ENCODE assay signal across 11 cellular contexts in genomic region chr6:44028767-44029166, GRCh38.
DNase-seq lines count a peak whose midpoint lies in the region; ATAC-seq and TF ChIP-seq lines count a peak whose summit lies in the region.
"Had no signal": no experiment of that assay in that cellular context is flagged by ENCODE, and none has a peak within 500 bp of the region (broad histone marks: within the 10 kb centered on the region; RNA-seq: fewer than 3 reads in every experiment).

No MANE protein-coding gene starts in this region.

- no peaks in the 10 kb centered on the region for H3K36me3 ChIP-seq in left ventricle myocardium inferior

- no peaks in the 10 kb centered on the region for H3K9me3 ChIP-seq in left ventricle myocardium inferior (replicated peaks)

- H3K9me3 Mint-ChIP-seq in WTC11 (no peaks in the 10 kb centered on the region), mesothelial cell of epicardium (no peaks in the 10 kb centered on the region)
- H3K9me3 Mint-ChIP-seq: activated naive CD8-positive, alpha-beta T cell treated with anti-CD3 and anti-CD28 coated beads, Interleukin-2, amount 10 ng/mL, durations not matched to agents 7 days and 5 days; nephron progenitor cell had no signal

- no peaks in the 10 kb centered on the region for H3K4me1 Mint-ChIP-seq in WTC11
- peaks cover 31% of the 10 kb centered on the region for H3K4me1 Mint-ChIP-seq in mesothelial cell of epicardium

- POLR2A ChIA-PET in WTC11 (lab: Charles Lee): no interaction called here

- intact Hi-C loops in Right ventricle myocardium inferior (cut with DNase I): no loop called here
- intact Hi-C loops in left ventricle myocardium inferior (cut with micrococcal nuclease): no loop called here
- intact Hi-C loops in cardiac septum (cut with DNase I): no loop called here

- H3K4me3 Mint-ChIP-seq in WTC11: no peak overlapping the region
- no peak overlapping the region for H3K4me3 Mint-ChIP-seq in mesothelial cell of epicardium
- H3K4me3 Mint-ChIP-seq: activated naive CD8-positive, alpha-beta T cell treated with anti-CD3 and anti-CD28 coated beads, Interleukin-2, amount 10 ng/mL, durations not matched to agents 7 days and 5 days; nephron progenitor cell had no signal

- H3K4me3 ChIP-seq in left ventricle myocardium inferior (no peak overlapping the region), WI38 (ENCODE audit: low read depth, low read length) (no peak overlapping the region)

- DNase-seq in Right ventricle myocardium inferior (ENCODE audit: missing footprints): no peak
- no peak for DNase-seq in left ventricle myocardium inferior
- peak; percentile 63 for DNase-seq in cardiac septum (ENCODE audit: low spot score)
- DNase-seq in WTC11 (ENCODE audit: low spot score): no peak
- DNase-seq in mesothelial cell of epicardium (ENCODE audit: low spot score in 2 of 2, unreplicated experiment in 2 of 2): no peak
- DNase-seq: activated naive CD8-positive, alpha-beta T cell treated with anti-CD3 and anti-CD28 coated beads, Interleukin-2, amount 10 ng/mL, durations not matched to agents 7 days and 5 days; AML-193; nephron progenitor cell had no signal

- CTCF ChIA-PET in WTC11 (lab: Charles Lee): interaction anchor here (1.6 to 2.1 kb wide), 3 partner anchors 20 to 46 kb away, joined by 3 to 10 read pairs (median 8); no protein-coding TSS in a partner anchor

- no peak overlapping the region for H3K27ac ChIP-seq in left ventricle myocardium inferior (replicated peaks)

- no peak overlapping the region for H3K27ac Mint-ChIP-seq in WTC11
- no peak overlapping the region for H3K27ac Mint-ChIP-seq in mesothelial cell of epicardium
- H3K27ac Mint-ChIP-seq: activated naive CD8-positive, alpha-beta T cell treated with anti-CD3 and anti-CD28 coated beads, Interleukin-2, amount 10 ng/mL, durations not matched to agents 7 days and 5 days; nephron progenitor cell had no signal

- no peaks in the 10 kb centered on the region for H3K27me3 ChIP-seq in left ventricle myocardium inferior (ENCODE audit: low read depth)

- peak; percentile 38 for ATAC-seq in Right ventricle myocardium inferior
- ATAC-seq in HG02759 (IDR thresholded peaks at IDR 0.05; ENCODE audit: unreplicated experiment): no peak
- ATAC-seq in HG03039 (IDR thresholded peaks at IDR 0.05; ENCODE audit: unreplicated experiment): no peak
- no peak for ATAC-seq in WTC11

- peaks cover 12% of the 10 kb centered on the region for H3K4me1 ChIP-seq in left ventricle myocardium inferior

- TF ChIP-seq CTCF in left ventricle myocardium inferior (IDR thresholded peaks at IDR 0.05; ENCODE audit: borderline replicate concordance) (no peak), WI38 (IDR thresholded peaks at IDR 0.05; ENCODE audit: low read depth, low read length) (0 out of 2 replicates have a peak, but pooled peaks have one; percentile 15), WTC11 (IDR thresholded peaks at IDR 0.05) (no peak), mesothelial cell of epicardium (IDR thresholded peaks at IDR 0.05; ENCODE audit: unreplicated experiment) (no peak)

- no peaks in the 10 kb centered on the region for H3K27me3 Mint-ChIP-seq in WTC11 (ENCODE audit: low read depth)
- no peaks in the 10 kb centered on the region for H3K27me3 Mint-ChIP-seq in mesothelial cell of epicardium (ENCODE audit: low read depth)

- H3K36me3 Mint-ChIP-seq in WTC11: no peaks in the 10 kb centered on the region
- H3K36me3 Mint-ChIP-seq in mesothelial cell of epicardium: no peaks in the 10 kb centered on the region
- H3K36me3 Mint-ChIP-seq: activated naive CD8-positive, alpha-beta T cell treated with anti-CD3 and anti-CD28 coated beads, Interleukin-2, amount 10 ng/mL, durations not matched to agents 7 days and 5 days had no signal

TF ChIP-seq in WTC11, 78 proteins besides CTCF, POLR2A, EP300 and RAD21 (continues in another document):
- TF ChIP-seq ZNF416 (CRISPR knock-in tag; IDR thresholded peaks at IDR 0.05) (no peak), MLX (CRISPR knock-in tag; IDR thresholded peaks at IDR 0.05) (no peak), FOXP4 (CRISPR knock-in tag; IDR thresholded peaks at IDR 0.05) (no peak), ZBTB43 (CRISPR knock-in tag; IDR thresholded peaks at IDR 0.05) (no peak), CBFB (CRISPR knock-in tag; IDR thresholded peaks at IDR 0.05; ENCODE audit: low read depth) (no peak), ZNF425 (CRISPR knock-in tag; conservative IDR thresholded peaks at IDR 0.05) (no peak), ZNF512 (CRISPR knock-in tag; IDR thresholded peaks at IDR 0.05; ENCODE audit: borderline replicate concordance) (no peak), ZNF396 (CRISPR knock-in tag; IDR thresholded peaks at IDR 0.05; ENCODE audit: borderline replicate concordance) (no peak), E2F1 (CRISPR knock-in tag; IDR thresholded peaks at IDR 0.05) (no peak), IRF2 (CRISPR knock-in tag; IDR thresholded peaks at IDR 0.05; ENCODE audit: borderline replicate concordance, low read depth) (no peak), SMAD3 (CRISPR knock-in tag; IDR thresholded peaks at IDR 0.05; ENCODE audit: borderline replicate concordance) (no peak)
